9 cellular contexts compared by ENCODE assay signal in genomic region chr5:154972476-154973080, GRCh38. TPM values are rescaled to one million over a fixed set of nuclear protein-coding genes. Genes with fewer than 3 reads are reported as not detected.
DNase-seq lines count a peak whose midpoint lies in the region; ATAC-seq and TF ChIP-seq lines count a peak whose summit lies in the region.
"Had no signal": no experiment of that assay in that cellular context is flagged by ENCODE, and none has a peak within 500 bp of the region (broad histone marks: within the 10 kb centered on the region; RNA-seq: fewer than 3 reads in every experiment).

No MANE protein-coding gene starts in this region.

- TF ChIP-seq CTCF in fibroblast of pulmonary artery (IDR thresholded peaks at IDR 0.05; ENCODE audit: low read length, missing control alignments) (peak; percentile 80), ovary (IDR thresholded peaks at IDR 0.05) (peak in 2 of 3 donors; percentile 8 to 16)

- TF ChIP-seq POLR2A in ovary (IDR thresholded peaks at IDR 0.05): no peak

- DNase-seq in Caki2 (ENCODE audit: low read depth) (peak; percentile 38), HT-29 (ENCODE audit: low spot score) (peak; percentile 64), SJCRH30 (peak; percentile 18 to 59), fibroblast of pulmonary artery (ENCODE audit: low read depth) (peak; percentile 70), ovary (peak in 3 of 5 donors; percentile 21 to 41 (median 31))
- DNase-seq in stimulated activated effector memory CD8-positive, alpha-beta T cell treated with anti-CD3 and anti-CD28 coated beads, Interleukin-12 subunit alpha, Interleukin-12 subunit beta, amount 100 ng/mL, for 72 hours (ENCODE audit: low spot score in 2 of 2): no peak
- no peak for DNase-seq in activated T-cell treated with anti-CD3 and anti-CD28 coated beads, Interleukin-2, amount 50 U/mL, for 4 hours

- in situ Hi-C loops in Caki2 (cut with HindIII; ENCODE audit: low pct_unique_long_range_greater_than_20kb, low sequenced_read_pairs): no loop called here

- H3K36me3 Mint-ChIP-seq in stimulated activated effector memory CD8-positive, alpha-beta T cell treated with anti-CD3 and anti-CD28 coated beads, Interleukin-12 subunit alpha, Interleukin-12 subunit beta, amount 100 ng/mL, for 72 hours: peaks cover 5% of the 10 kb centered on the region
- H3K36me3 Mint-ChIP-seq in activated T-cell treated with anti-CD3 and anti-CD28 coated beads, Interleukin-2, amount 50 U/mL, for 4 hours (ENCODE audit: insufficient read depth): peaks cover 16% of the 10 kb centered on the region

- no peaks in the 10 kb centered on the region for H3K4me1 Mint-ChIP-seq in stimulated activated effector memory CD8-positive, alpha-beta T cell treated with anti-CD3 and anti-CD28 coated beads, Interleukin-12 subunit alpha, Interleukin-12 subunit beta, amount 100 ng/mL, for 72 hours
- no peaks in the 10 kb centered on the region for H3K4me1 Mint-ChIP-seq in activated T-cell treated with anti-CD3 and anti-CD28 coated beads, Interleukin-2, amount 50 U/mL, for 4 hours (ENCODE audit: low read depth)

- no peak overlapping the region for H3K27ac ChIP-seq in SJCRH30
- no peak overlapping the region for H3K27ac ChIP-seq in ovary

- intact Hi-C loops in ovary (cut with DNase I): loop anchor here in 1 of 4 donors (10.0 kb wide), 1 partner anchor 172 kb away; no protein-coding TSS in a partner anchor

- H3K27ac Mint-ChIP-seq in stimulated activated effector memory CD8-positive, alpha-beta T cell treated with anti-CD3 and anti-CD28 coated beads, Interleukin-12 subunit alpha, Interleukin-12 subunit beta, amount 100 ng/mL, for 72 hours: no peak overlapping the region

- H3K4me3 Mint-ChIP-seq in stimulated activated effector memory CD8-positive, alpha-beta T cell treated with anti-CD3 and anti-CD28 coated beads, Interleukin-12 subunit alpha, Interleukin-12 subunit beta, amount 100 ng/mL, for 72 hours: no peak overlapping the region
- no peak overlapping the region for H3K4me3 Mint-ChIP-seq in activated T-cell treated with anti-CD3 and anti-CD28 coated beads, Interleukin-2, amount 50 U/mL, for 4 hours

- H3K9me3 ChIP-seq in SJCRH30 (replicated peaks): no peaks in the 10 kb centered on the region
- no peaks in the 10 kb centered on the region for H3K9me3 ChIP-seq in ovary

- H3K4me1 ChIP-seq in SJCRH30: no peaks in the 10 kb centered on the region
- no peaks in the 10 kb centered on the region for H3K4me1 ChIP-seq in ovary (ENCODE audit: insufficient read depth)

- H3K27me3 Mint-ChIP-seq in activated T-cell treated with anti-CD3 and anti-CD28 coated beads, Interleukin-2, amount 50 U/mL, for 4 hours (ENCODE audit: low read depth): no peaks in the 10 kb centered on the region

- no peak for ATAC-seq in stimulated activated effector memory CD8-positive, alpha-beta T cell treated with anti-CD3 and anti-CD28 coated beads, Interleukin-12 subunit alpha, Interleukin-12 subunit beta, amount 100 ng/mL, for 72 hours
- ATAC-seq in activated T-cell treated with anti-CD3 and anti-CD28 coated beads, Interleukin-2, amount 50 U/mL, for 4 hours: no peak
- no peak for ATAC-seq in GM21367 (IDR thresholded peaks at IDR 0.05; ENCODE audit: unreplicated experiment)
- ATAC-seq: left colon had no signal

- 32 to 50% (median 40%) methylated on average over 2 of the region's 2 CpGs for WGBS in ovary, 3 donors

- no peak for TF ChIP-seq EP300 in ovary (IDR thresholded peaks at IDR 0.05)

- H3K27me3 ChIP-seq in SJCRH30 (no peaks in the 10 kb centered on the region), ovary (no peaks in the 10 kb centered on the region)

- no peaks in the 10 kb centered on the region for H3K9me3 Mint-ChIP-seq in stimulated activated effector memory CD8-positive, alpha-beta T cell treated with anti-CD3 and anti-CD28 coated beads, Interleukin-12 subunit alpha, Interleukin-12 subunit beta, amount 100 ng/mL, for 72 hours
- H3K9me3 Mint-ChIP-seq in activated T-cell treated with anti-CD3 and anti-CD28 coated beads, Interleukin-2, amount 50 U/mL, for 4 hours: no peaks in the 10 kb centered on the region

- H3K4me3 ChIP-seq in SJCRH30 (no peak overlapping the region), fibroblast of pulmonary artery (replicated peaks; ENCODE audit: low read depth, low read length) (no peak overlapping the region), ovary (no peak overlapping the region)

- peaks cover 8% of the 10 kb centered on the region for H3K36me3 ChIP-seq in SJCRH30
- no peaks in the 10 kb centered on the region for H3K36me3 ChIP-seq in ovary

RNA-seq across cellular contexts. Expression of gene MRPL22, which starts 31.7 kb away (rescaled TPM):
- 16.0 and 29.8 TPM in 2 replicates for total RNA-seq in Caki2 (2014; rRNA removed; shearing (Covaris generic); ENCODE audit: low replicate concordance)
- total RNA-seq in HT-29 (2014; rRNA removed; shearing (Covaris generic)): 24.1 and 31.5 TPM in 2 replicates
- total RNA-seq in SJCRH30 (2014; rRNA removed; shearing (Covaris generic)): 55.6 and 56.2 TPM in 2 replicates
- total RNA-seq in ovary: 10 to 100 TPM; 21.4 to 44.0 (median 38.1) TPM
- 10 to 100 TPM; 35.4 to 54.6 TPM for polyA plus RNA-seq in ovary
- total RNA-seq in activated T-cell treated with anti-CD3 and anti-CD28 coated beads, Interleukin-2, amount 50 U/mL, for 4 hours: 10 to 100 TPM; 85.9 to 96.4 (median 96.0) TPM

RNA-seq across cellular contexts. Expression of gene GEMIN5, which starts 34.6 kb away (rescaled TPM):
- total RNA-seq in Caki2 (2014; rRNA removed; shearing (Covaris generic); ENCODE audit: low replicate concordance): 13.1 and 15.3 TPM in 2 replicates
- 13.4 and 14.8 TPM in 2 replicates for total RNA-seq in HT-29 (2014; rRNA removed; shearing (Covaris generic))
- total RNA-seq in SJCRH30 (2014; rRNA removed; shearing (Covaris generic)): 47.1 and 47.7 TPM in 2 replicates
- total RNA-seq in ovary: 10 to 100 TPM; 11.1 to 20.6 (median 16.1) TPM
- 10 to 100 TPM in 1 of 2 donors, 1 to 10 TPM in 1; 6.1 to 15.0 TPM for polyA plus RNA-seq in ovary
- 10 to 100 TPM; 31.7 to 43.3 (median 40.3) TPM for total RNA-seq in activated T-cell treated with anti-CD3 and anti-CD28 coated beads, Interleukin-2, amount 50 U/mL, for 4 hours

RNA-seq across cellular contexts. Expression of gene KIF4B, which starts 41.0 kb away (rescaled TPM):
- total RNA-seq in Caki2 (2014; rRNA removed; shearing (Covaris generic); ENCODE audit: low replicate concordance): not detected in 2 replicates
- not detected in 2 replicates for total RNA-seq in HT-29 (2014; rRNA removed; shearing (Covaris generic))
- 0.02 and 0.03 TPM in 2 replicates for total RNA-seq in SJCRH30 (2014; rRNA removed; shearing (Covaris generic))
- total RNA-seq in ovary: under 1 TPM in 2 of 7 donors, not detected in 5; 0.12 to 0.13 TPM
- not detected for polyA plus RNA-seq in ovary
- total RNA-seq in activated T-cell treated with anti-CD3 and anti-CD28 coated beads, Interleukin-2, amount 50 U/mL, for 4 hours: not detected
- total RNA-seq: left colon had no signal

Comparison
In these comparisons a context has a peak if more than half of its experiments do, and no peak if none do; other contexts are left out.
1. DNase-seq: peak in Caki2 (single experiment), HT-29 (single experiment), SJCRH30 (2 of 2), fibroblast of pulmonary artery (single experiment) and ovary (3 of 5); none in stimulated activated effector memory CD8-positive, alpha-beta T cell treated with anti-CD3 and anti-CD28 coated beads, Interleukin-12 subunit alpha, Interleukin-12 subunit beta, amount 100 ng/mL, for 72 hours (0 of 2) and activated T-cell treated with anti-CD3 and anti-CD28 coated beads, Interleukin-2, amount 50 U/mL, for 4 hours (single experiment).